ENCODE assay signal across 11 cellular contexts in genomic region chr10:30602747-30603146, GRCh38. TPM values are rescaled to one million over a fixed set of nuclear protein-coding genes. Genes with fewer than 3 reads are reported as not detected.
"Had no signal": no experiment of that assay in that cellular context is flagged by ENCODE, and none has a peak within 500 bp of the region (broad histone marks: within the 10 kb centered on the region; RNA-seq: fewer than 3 reads in every experiment).

No MANE protein-coding gene starts in this region.

- ATAC-seq: HCT116 had no signal

- H3K9ac ChIP-seq: GM23248 had no signal

- H3K27ac ChIP-seq: GM23248 had no signal

- FAIRE-seq: HTR-8/SVneo had no signal

- H3K4me3 ChIP-seq: GM23248, HAP-1 had no signal

- H3K36me3 ChIP-seq: HAP-1 had no signal

- H3K9me3 Mint-ChIP-seq: HFFc6 had no signal

- H3K4me1 ChIP-seq: HAP-1 had no signal

- H3K36me3 Mint-ChIP-seq: IgD-negative memory B cell had no signal

- DNase-seq: GM23248, GOT3, H7, HFFc6, KBM-7 had no signal

- H3K4me3 Mint-ChIP-seq: HFFc6, IgD-negative memory B cell had no signal

- H3K27ac Mint-ChIP-seq: HFFc6, IgD-negative memory B cell had no signal

- H3K9me3 ChIP-seq: HAP-1 had no signal

RNA-seq across cellular contexts. Expression of gene LYZL2, which starts 26.8 kb away (rescaled TPM):
- total RNA-seq: GM23248, H4, H7, HFFc6, HT-29 had no signal
- polyA plus RNA-seq: GM23248, IgD-negative memory B cell had no signal
